7 cellular contexts compared by ENCODE assay signal in the genomic region with DNA sequence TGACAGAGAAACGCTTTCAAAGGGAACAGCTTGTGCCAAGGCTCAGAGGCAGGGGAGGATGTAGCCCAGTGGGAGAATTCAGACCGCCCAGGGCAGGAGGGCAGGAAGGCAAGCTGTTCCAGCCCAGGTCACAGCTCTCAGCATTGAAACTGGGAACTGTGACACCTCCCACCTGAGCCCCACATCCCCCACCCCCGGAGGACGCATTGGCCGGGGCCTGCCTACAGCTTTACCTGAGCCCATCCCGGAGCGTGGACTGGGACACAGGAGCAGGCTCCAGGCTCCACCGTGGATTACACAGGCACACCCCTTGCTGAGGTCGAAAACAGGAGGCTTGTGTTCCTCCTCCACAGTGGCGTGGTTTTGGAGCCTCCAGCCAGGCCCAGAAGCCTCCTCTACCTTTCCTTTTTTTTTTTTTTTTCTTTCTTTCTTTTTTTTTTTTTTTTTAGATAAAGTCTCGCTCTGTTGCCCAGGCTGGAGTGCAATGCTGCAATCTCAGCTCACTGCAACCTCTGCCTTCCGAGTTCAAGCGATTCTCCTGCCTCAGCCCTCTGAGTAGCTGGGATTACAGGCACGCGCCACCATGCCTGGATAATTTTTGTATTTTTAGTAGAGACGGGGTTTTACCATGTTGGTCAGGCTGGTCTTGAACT. TPM values are rescaled to one million over a fixed set of nuclear protein-coding genes. Genes with fewer than 3 reads are reported as not detected.
"Had no signal": no experiment of that assay in that cellular context is flagged by ENCODE, and none has a peak within 500 bp of the region (broad histone marks: within the 10 kb centered on the region; RNA-seq: fewer than 3 reads in every experiment).

No MANE protein-coding gene starts in this region.

RNA-seq across cellular contexts. Expression of gene PGA3, which starts 9.1 kb away (rescaled TPM):
- total RNA-seq: cardiac muscle cell, dermis microvascular lymphatic vessel endothelial cell, mesothelial cell of epicardium, natural killer cell had no signal
- polyA plus RNA-seq: cardiac muscle cell had no signal

RNA-seq across cellular contexts. Expression of gene PGA4, which starts 27.9 kb away (rescaled TPM):
- total RNA-seq: colonic mucosa, dermis microvascular lymphatic vessel endothelial cell, mesothelial cell of epicardium, mucosa of gallbladder, natural killer cell had no signal

RNA-seq across cellular contexts. Expression of gene PGA5, which starts 46.7 kb away (rescaled TPM):
- total RNA-seq: colonic mucosa, dermis microvascular lymphatic vessel endothelial cell, mesothelial cell of epicardium, mucosa of gallbladder, natural killer cell, skeletal muscle tissue had no signal
